14 cellular contexts compared by ENCODE assay signal in genomic region chr14:99619873-99620834, GRCh38. TPM values are rescaled to one million over a fixed set of nuclear protein-coding genes. Genes with fewer than 3 reads are reported as not detected.
DNase-seq lines count a peak whose midpoint lies in the region; ATAC-seq, FAIRE-seq and TF ChIP-seq lines count a peak whose summit lies in the region.
"Had no signal": no experiment of that assay in that cellular context is flagged by ENCODE, and none has a peak within 500 bp of the region (broad histone marks: within the 10 kb centered on the region; RNA-seq: fewer than 3 reads in every experiment).

No MANE protein-coding gene starts in this region.

- H3K27me3 Mint-ChIP-seq in nephron (ENCODE audit: low read depth) (peaks cover 4% of the 10 kb centered on the region), T-cell (peaks cover 38 to 43% of the 10 kb centered on the region in 2 donors)
- H3K27me3 Mint-ChIP-seq in stimulated activated memory B cell treated with anti-CD40 and anti-IgM and Interleukin-4, amounts not matched to agents 10 μg/mL and 1 μg/mL and 100 μg/mL, for 72 hours: peaks cover 56% of the 10 kb centered on the region

- POLR2A ChIA-PET in T-cell (lab: Charles Lee): no interaction called here

- CTCF ChIA-PET in T-cell (lab: Charles Lee): no interaction called here

- no peak overlapping the region for H3K4me3 ChIP-seq in epithelial cell of esophagus (ENCODE audit: low read length)

- H3K4me3 Mint-ChIP-seq in nephron (no peak overlapping the region), T-cell (no peak overlapping the region)
- H3K4me3 Mint-ChIP-seq in stimulated activated memory B cell treated with anti-CD40 and anti-IgM and Interleukin-4, amounts not matched to agents 10 μg/mL and 1 μg/mL and 100 μg/mL, for 72 hours: no peak overlapping the region
- H3K4me3 Mint-ChIP-seq: activated T-cell treated with anti-CD3 and anti-CD28 coated beads, Interleukin-2, amount 50 U/mL, for 72 hours; dendritic cell treated with granulocyte-macrophage colony-stimulating factor and Interleukin-4, amounts not matched to agents 40 ng/mL and 50 ng/mL, for 4 days; natural killer cell treated with Interleukin-12 subunit alpha and Interleukin-12 subunit beta and Interleukin-15 and Interleukin-18, amount 100 ng/mL, for 72 hours had no signal

- H3K9me3 Mint-ChIP-seq in nephron (no peaks in the 10 kb centered on the region), T-cell (no peaks in the 10 kb centered on the region)
- H3K9me3 Mint-ChIP-seq in stimulated activated memory B cell treated with anti-CD40 and anti-IgM and Interleukin-4, amounts not matched to agents 10 μg/mL and 1 μg/mL and 100 μg/mL, for 72 hours: no peaks in the 10 kb centered on the region
- H3K9me3 Mint-ChIP-seq: activated T-cell treated with anti-CD3 and anti-CD28 coated beads, Interleukin-2, amount 50 U/mL, for 72 hours; dendritic cell treated with granulocyte-macrophage colony-stimulating factor and Interleukin-4, amounts not matched to agents 40 ng/mL and 50 ng/mL, for 4 days; natural killer cell treated with Interleukin-12 subunit alpha and Interleukin-12 subunit beta and Interleukin-15 and Interleukin-18, amount 100 ng/mL, for 72 hours had no signal

- FAIRE-seq in HTR-8/SVneo (lab: Jason Lieb, UNC): peak; percentile 26
- no peak for FAIRE-seq in D721Med (lab: Jason Lieb, UNC)
- FAIRE-seq: urothelium cell line had no signal

- peak; percentile 75 for DNase-seq in EH (ENCODE audit: low read depth)
- DNase-seq in HTR-8/SVneo (ENCODE audit: insufficient read length, low spot score): peak; percentile 52
- DNase-seq in epithelial cell of esophagus (ENCODE audit: low read depth): peak; percentile 73
- no peak for DNase-seq in posterior vena cava (ENCODE audit: low spot score)
- DNase-seq in D721Med (ENCODE audit: insufficient read length, low spot score): no peak
- no peak for DNase-seq in T-cell
- DNase-seq: activated T-cell treated with anti-CD3 and anti-CD28 coated beads, Interleukin-2, amount 50 U/mL, for 72 hours; Karpas-422; NCI-H526 treated with DMSO at 0.1 percent for 48 hours had no signal

- TF ChIP-seq CTCF in epithelial cell of esophagus (IDR thresholded peaks at IDR 0.05; ENCODE audit: insufficient read depth, low read depth, low read length, missing control alignments) (no peak), nephron (IDR thresholded peaks at IDR 0.05; ENCODE audit: unreplicated experiment in 3 of 3) (no peak), D721Med (IDR thresholded peaks at IDR 0.05; ENCODE audit: insufficient read depth, missing control alignments) (no peak)

- H3K4me1 Mint-ChIP-seq in nephron (peaks cover 23% of the 10 kb centered on the region), T-cell (peaks cover 0 to 4% (median 0%) of the 10 kb centered on the region in 3 donors)
- H3K4me1 Mint-ChIP-seq in stimulated activated memory B cell treated with anti-CD40 and anti-IgM and Interleukin-4, amounts not matched to agents 10 μg/mL and 1 μg/mL and 100 μg/mL, for 72 hours: peaks cover 7% of the 10 kb centered on the region

- no peaks in the 10 kb centered on the region for H3K36me3 Mint-ChIP-seq in nephron (ENCODE audit: low read depth)
- no peaks in the 10 kb centered on the region for H3K36me3 Mint-ChIP-seq in stimulated activated memory B cell treated with anti-CD40 and anti-IgM and Interleukin-4, amounts not matched to agents 10 μg/mL and 1 μg/mL and 100 μg/mL, for 72 hours
- no peaks in the 10 kb centered on the region for H3K36me3 Mint-ChIP-seq in T-cell
- H3K36me3 Mint-ChIP-seq: natural killer cell treated with Interleukin-12 subunit alpha and Interleukin-12 subunit beta and Interleukin-15 and Interleukin-18, amount 100 ng/mL, for 72 hours had no signal

- peak overlapping the region; percentile 29 to 72 (median 33) for H3K27ac Mint-ChIP-seq in nephron
- H3K27ac Mint-ChIP-seq in stimulated activated memory B cell treated with anti-CD40 and anti-IgM and Interleukin-4, amounts not matched to agents 10 μg/mL and 1 μg/mL and 100 μg/mL, for 72 hours: no peak overlapping the region
- no peak overlapping the region for H3K27ac Mint-ChIP-seq in T-cell
- H3K27ac Mint-ChIP-seq: activated T-cell treated with anti-CD3 and anti-CD28 coated beads, Interleukin-2, amount 50 U/mL, for 72 hours; dendritic cell treated with granulocyte-macrophage colony-stimulating factor and Interleukin-4, amounts not matched to agents 40 ng/mL and 50 ng/mL, for 4 days; natural killer cell treated with Interleukin-12 subunit alpha and Interleukin-12 subunit beta and Interleukin-15 and Interleukin-18, amount 100 ng/mL, for 72 hours had no signal

- no peak for ATAC-seq in stimulated activated memory B cell treated with anti-CD40 and anti-IgM and Interleukin-4, amounts not matched to agents 10 μg/mL and 1 μg/mL and 100 μg/mL, for 72 hours
- no peak for ATAC-seq in T-cell (replicated peaks in 1 of 4)
- ATAC-seq: activated T-cell treated with anti-CD3 and anti-CD28 coated beads, Interleukin-2, amount 50 U/mL, for 72 hours; natural killer cell treated with Interleukin-12 subunit alpha and Interleukin-12 subunit beta and Interleukin-15 and Interleukin-18, amount 100 ng/mL, for 72 hours had no signal

- intact Hi-C loops in posterior vena cava (cut with DNase I): no loop called here

RNA-seq across cellular contexts. Expression of gene CCDC85C, which starts 16.1 kb away (rescaled TPM):
- total RNA-seq in posterior vena cava (10 to 100 TPM; 19.8 to 28.2 TPM), T-cell (10 to 100 TPM in 1 of 5 donors, 1 to 10 TPM in 4; 6.6 to 12.0 (median 9.1) TPM)

RNA-seq across cellular contexts. Expression of gene HHIPL1, which starts 24.8 kb away (rescaled TPM):
- 10 to 100 TPM; 10.9 to 11.6 TPM for total RNA-seq in posterior vena cava
- total RNA-seq in T-cell: under 1 TPM; 0.05 to 0.35 (median 0.23) TPM
- total RNA-seq: natural killer cell treated with Interleukin-12 subunit alpha and Interleukin-12 subunit beta and Interleukin-15 and Interleukin-18, amount 100 ng/mL, for 72 hours had no signal

Comparison
In these comparisons a context has a peak if more than half of its experiments do, and no peak if none do; other contexts are left out.
1. DNase-seq: peak in EH (single experiment), HTR-8/SVneo (single experiment) and epithelial cell of esophagus (single experiment); none in posterior vena cava (single experiment), D721Med (single experiment) and T-cell (0 of 34).
2. H3K27ac Mint-ChIP-seq: peak in nephron (3 of 3); none in stimulated activated memory B cell treated with anti-CD40 and anti-IgM and Interleukin-4, amounts not matched to agents 10 μg/mL and 1 μg/mL and 100 μg/mL, for 72 hours (single experiment) and T-cell (0 of 2).
3. RNA of gene HHIPL1, which starts 24.8 kb away (total RNA-seq): 10.9 to 11.6 TPM in posterior vena cava; 0.05 to 0.35 TPM in T-cell; every median in the first group is over 4 times any median in the second.